23 cellular contexts compared by ENCODE assay signal in the genomic region with DNA sequence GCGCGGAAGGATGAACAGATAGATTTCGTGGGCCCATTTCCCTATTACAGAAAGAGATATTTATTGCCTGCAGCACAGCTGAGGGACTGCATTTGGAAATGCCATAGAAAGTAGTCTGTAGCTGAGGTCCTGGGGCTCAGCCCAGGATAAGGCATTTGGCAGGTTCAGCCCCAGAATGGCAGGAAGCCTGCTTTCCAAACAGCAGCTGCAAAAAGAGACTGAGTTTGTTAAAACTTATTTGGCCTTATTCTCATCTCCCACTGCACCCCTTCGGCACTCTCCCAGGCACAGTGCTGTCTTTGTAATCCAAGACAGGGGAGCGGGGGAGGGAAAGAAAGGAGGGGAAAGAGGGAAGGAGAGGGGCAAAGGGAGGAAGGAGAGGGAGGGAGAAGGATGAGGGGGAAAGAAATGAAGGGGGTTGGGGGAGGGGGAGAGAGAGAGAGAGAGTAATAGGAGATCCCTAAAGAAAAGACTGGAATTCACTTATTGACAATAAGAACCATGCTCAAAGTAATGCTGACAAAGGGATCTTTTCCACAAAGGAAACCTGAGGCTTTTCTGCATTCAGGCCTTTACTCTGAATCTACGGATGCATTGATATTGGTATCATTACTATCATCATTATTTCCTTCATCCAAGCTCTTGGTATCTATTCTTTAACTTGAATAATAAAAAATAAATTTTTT.
DNase-seq lines count a peak whose midpoint lies in the region; ATAC-seq and TF ChIP-seq lines count a peak whose summit lies in the region.
"Had no signal": no experiment of that assay in that cellular context is flagged by ENCODE, and none has a peak within 500 bp of the region (broad histone marks: within the 10 kb centered on the region; RNA-seq: fewer than 3 reads in every experiment).

No MANE protein-coding gene starts in this region.

- H3F3A ChIP-seq in MM.1S (ENCODE audit: insufficient read depth, low read length): no peaks in the 10 kb centered on the region

- H3K79me2 ChIP-seq in MM.1S (ENCODE audit: low read length): no peaks in the 10 kb centered on the region

- WGBS in HUES64: 41% methylated on average over 6 of the region's 6 CpGs

- H3K36me3 ChIP-seq in HUES64 (ENCODE audit: insufficient read depth, low read length) (no peaks in the 10 kb centered on the region), MM.1S (replicated peaks; ENCODE audit: insufficient read depth, low read length) (no peaks in the 10 kb centered on the region)
- H3K36me3 ChIP-seq: breast epithelium had no signal

- H3K4me3 ChIP-seq in HUES64 (ENCODE audit: low read length) (no peak overlapping the region), MM.1S (ENCODE audit: low read length) (no peak overlapping the region)
- H3K4me3 ChIP-seq: breast epithelium, K562, lung, psoas muscle had no signal

- H3K27me3 ChIP-seq in HUES64 (ENCODE audit: insufficient read depth, low read length) (no peaks in the 10 kb centered on the region), MM.1S (replicated peaks; ENCODE audit: insufficient read depth, low read length) (no peaks in the 10 kb centered on the region)
- H3K27me3 ChIP-seq: breast epithelium had no signal

- H3K4me1 ChIP-seq in HUES64 (ENCODE audit: insufficient read depth, low read length) (peaks cover 56% of the 10 kb centered on the region), MM.1S (ENCODE audit: low read length) (no peaks in the 10 kb centered on the region)
- H3K4me1 ChIP-seq: breast epithelium had no signal

- H3K9ac ChIP-seq in HUES64 (ENCODE audit: low read depth, low read length) (no peak overlapping the region), MM.1S (ENCODE audit: low read length) (no peak overlapping the region)

- H3K4me2 ChIP-seq in MM.1S (ENCODE audit: low read depth, low read length): no peak overlapping the region

- no peaks in the 10 kb centered on the region for H4K20me1 ChIP-seq in MM.1S (ENCODE audit: insufficient read depth, low read length)

- no peak for ATAC-seq in activated CD4-positive, CD25-positive, alpha-beta regulatory T cell treated with anti-CD3 and anti-CD28 coated beads, Interleukin-2, amount 50 U/mL, for 24 hours
- ATAC-seq: activated naive CD4-positive, alpha-beta T cell treated with anti-CD3 and anti-CD28 coated beads, Interleukin-2, amount 50 U/mL, for 72 hours; CD8-positive, alpha-beta T cell; K562; psoas muscle had no signal

- H3K27ac ChIP-seq in HUES64 (ENCODE audit: low read depth, low read length) (peak overlapping the region; percentile 5; the same call in 1 of the 2 replicates), MM.1S (ENCODE audit: low read length) (no peak overlapping the region)
- H3K27ac ChIP-seq: breast epithelium, HL-60, psoas muscle had no signal

- H2AFZ ChIP-seq in MM.1S (ENCODE audit: low read length): no peak overlapping the region

- H3K9me3 ChIP-seq in HUES64 (ENCODE audit: insufficient read depth, low read depth, low read length) (no peaks in the 10 kb centered on the region), MM.1S (replicated peaks; ENCODE audit: insufficient read depth, low read length) (no peaks in the 10 kb centered on the region)
- H3K9me3 ChIP-seq: breast epithelium, psoas muscle had no signal

- DNase-seq in cerebellum (ENCODE audit: low spot score): peak; percentile 1
- DNase-seq in hypothalamus (lab: John Stamatoyannopoulos, UW): peak in 36 of 51 donors; percentile 1 to 83 (median 28)
- peak; percentile 74 for DNase-seq in pons (ENCODE audit: low spot score)
- no peak for DNase-seq in SK-N-DZ (ENCODE audit: low spot score)
- no peak for DNase-seq in MM.1S
- DNase-seq: CD8-positive, alpha-beta T cell; dermis blood vessel endothelial cell; DMS79; erythroblast; HFFc6; MV-4-11; NCI-H1930; NCI-H446 treated with DMSO at 0.1 percent for 48 hours; stimulated activated CD4-positive, alpha-beta T cell treated with anti-CD3 and anti-CD28 coated beads, Interleukin-12 subunit alpha, Interleukin-12 subunit beta, amount 100 ng/mL, for 4 hours; T1000 had no signal

- TF ChIP-seq CTCF in MM.1S (IDR thresholded peaks at IDR 0.05; ENCODE audit: low read length): no peak

- H3K9me2 ChIP-seq in MM.1S (replicated peaks; ENCODE audit: insufficient read depth, low read length): no peaks in the 10 kb centered on the region

Comparison
In these comparisons a context has a peak if more than half of its experiments do, and no peak if none do; other contexts are left out.
1. DNase-seq: peak in cerebellum (single experiment), hypothalamus (36 of 51) and pons (single experiment); none in SK-N-DZ (single experiment) and MM.1S (single experiment).